ENCODE assay signal across 8 cellular contexts in genomic region chr16:970379-970765, GRCh38. TPM values are rescaled to one million over a fixed set of nuclear protein-coding genes. Genes with fewer than 3 reads are reported as not detected.
DNase-seq lines count a peak whose midpoint lies in the region; ATAC-seq lines count a peak whose summit lies in the region.

No MANE protein-coding gene starts in this region.

- H3K4me3 Mint-ChIP-seq in CD4-positive, alpha-beta memory T cell, result peak overlapping the region; percentile 64 to 90 (median 76)
- peak overlapping the region; percentile 77 for H3K4me3 Mint-ChIP-seq in activated naive CD8-positive, alpha-beta T cell treated with anti-CD3 and anti-CD28 coated beads, Interleukin-2, amount 50 U/mL, for 24 hours
- H3K4me3 Mint-ChIP-seq in immature natural killer cell, result peak overlapping the region in 4 of 5 donors; percentile 38 to 82 (median 76)

- CTCF ChIA-PET in CD4-positive, alpha-beta memory T cell (lab: Charles Lee; ENCODE audit: partially characterized antibody), result no interaction called here

- no peaks in the 10 kb centered on the region for H3K27me3 ChIP-seq in CD4-positive, alpha-beta memory T cell (ENCODE audit: insufficient read depth, low read length)

- no peaks in the 10 kb centered on the region for H3K27me3 Mint-ChIP-seq in CD4-positive, alpha-beta memory T cell
- H3K27me3 Mint-ChIP-seq in activated naive CD8-positive, alpha-beta T cell treated with anti-CD3 and anti-CD28 coated beads, Interleukin-2, amount 50 U/mL, for 24 hours, result peaks cover 2% of the 10 kb centered on the region
- peaks cover 0 to 3% (median 0%) of the 10 kb centered on the region in 3 donors for H3K27me3 Mint-ChIP-seq in immature natural killer cell (ENCODE audit: low read depth in 3 of 3)

- peaks cover 8 to 19% of the 10 kb centered on the region in 2 donors for H3K36me3 Mint-ChIP-seq in CD4-positive, alpha-beta memory T cell
- H3K36me3 Mint-ChIP-seq in activated naive CD8-positive, alpha-beta T cell treated with anti-CD3 and anti-CD28 coated beads, Interleukin-2, amount 50 U/mL, for 24 hours (ENCODE audit: low read depth), result peaks cover 9% of the 10 kb centered on the region
- peaks cover 3 to 6% (median 4%) of the 10 kb centered on the region in 3 donors for H3K36me3 Mint-ChIP-seq in immature natural killer cell

- H3K4me3 ChIP-seq in CD4-positive, alpha-beta memory T cell (ENCODE audit: low read length in 2 of 2), result peak overlapping the region; percentile 23 to 82

- no peaks in the 10 kb centered on the region for H3K36me3 ChIP-seq in CD4-positive, alpha-beta memory T cell (ENCODE audit: insufficient read depth, low read length)

- ATAC-seq in HG02852 (IDR thresholded peaks at IDR 0.05; ENCODE audit: unreplicated experiment), result peak; percentile 26
- ATAC-seq in activated naive CD8-positive, alpha-beta T cell treated with anti-CD3 and anti-CD28 coated beads, Interleukin-2, amount 50 U/mL, for 24 hours, result peak; percentile 34
- no peak for ATAC-seq in GM21717 (IDR thresholded peaks at IDR 0.05; ENCODE audit: unreplicated experiment)

- H3K4me1 Mint-ChIP-seq in CD4-positive, alpha-beta memory T cell, result peaks cover 14 to 36% (median 27%) of the 10 kb centered on the region in 4 donors
- peaks cover 14% of the 10 kb centered on the region for H3K4me1 Mint-ChIP-seq in activated naive CD8-positive, alpha-beta T cell treated with anti-CD3 and anti-CD28 coated beads, Interleukin-2, amount 50 U/mL, for 24 hours
- peaks cover 13 to 23% of the 10 kb centered on the region in 2 donors for H3K4me1 Mint-ChIP-seq in immature natural killer cell

- DNase-seq in CD4-positive, alpha-beta memory T cell, result no peak
- DNase-seq in activated naive CD8-positive, alpha-beta T cell treated with anti-CD3 and anti-CD28 coated beads, Interleukin-2, amount 50 U/mL, for 24 hours, result no peak
- no peak for DNase-seq in immature natural killer cell
- DNase-seq in NCI-H2107 (lab: John Stamatoyannopoulos, UW), result no peak
- no peak for DNase-seq in OCI-M1 (lab: John Stamatoyannopoulos, UW)

- peaks cover 20% of the 10 kb centered on the region for H3K4me1 ChIP-seq in CD4-positive, alpha-beta memory T cell (ENCODE audit: insufficient read depth, low read length)

- intact Hi-C loops in CD4-positive, alpha-beta memory T cell (cut with micrococcal nuclease), result loop anchor here (2.0 kb wide), 3 partner anchors 26 to 382 kb away; partner anchors contain the start of genes CHTF18 and RPUSD1

- POLR2A ChIA-PET in CD4-positive, alpha-beta memory T cell (lab: Charles Lee; ENCODE audit: partially characterized antibody), result interaction anchor here (0.9 to 10.8 kb wide), 5 partner anchors 11 to 33 kb away, joined by 3 to 120 read pairs (median 9); partner anchors contain the start of gene SOX8

- peaks cover 0 to 1% (median 0%) of the 10 kb centered on the region in 8 donors for H3K9me3 Mint-ChIP-seq in CD4-positive, alpha-beta memory T cell
- H3K9me3 Mint-ChIP-seq in activated naive CD8-positive, alpha-beta T cell treated with anti-CD3 and anti-CD28 coated beads, Interleukin-2, amount 50 U/mL, for 24 hours, result no peaks in the 10 kb centered on the region
- H3K9me3 Mint-ChIP-seq in immature natural killer cell, result no peaks in the 10 kb centered on the region

- H3K27ac Mint-ChIP-seq in CD4-positive, alpha-beta memory T cell, result peak overlapping the region in 3 of 7 donors; percentile 35 to 71 (median 56)
- no peak overlapping the region for H3K27ac Mint-ChIP-seq in activated naive CD8-positive, alpha-beta T cell treated with anti-CD3 and anti-CD28 coated beads, Interleukin-2, amount 50 U/mL, for 24 hours
- peak overlapping the region in 2 of 6 donors; percentile 28 to 45 for H3K27ac Mint-ChIP-seq in immature natural killer cell

- peak overlapping the region; percentile 81 for H3K27ac ChIP-seq in CD4-positive, alpha-beta memory T cell (ENCODE audit: low read depth, low read length)
- peak overlapping the region; percentile 82 for H3K27ac ChIP-seq in temporal lobe (ENCODE audit: low read depth, low read length)

- H3K9me3 ChIP-seq in CD4-positive, alpha-beta memory T cell (ENCODE audit: control insufficient read depth in 1 of 2, low read length in 2 of 2), result no peaks in the 10 kb centered on the region

RNA-seq across cellular contexts. Expression of gene LMF1, which starts 0.4 kb away (rescaled TPM):
- total RNA-seq in CD4-positive, alpha-beta memory T cell, result 10 to 100 TPM; 50.0 to 59.7 TPM
- polyA plus RNA-seq in CD4-positive, alpha-beta memory T cell, result 10 to 100 TPM in 1 of 2 donors, 1 to 10 TPM in 1; 8.5 to 15.2 TPM
- polyA plus RNA-seq in immature natural killer cell, result 10 to 100 TPM; 12.2 to 15.5 (median 12.6) TPM
- 10.6 TPM for total RNA-seq in temporal lobe

RNA-seq across cellular contexts. Expression of gene SOX8, which starts 11.2 kb away (rescaled TPM):
- total RNA-seq in CD4-positive, alpha-beta memory T cell, result 1 to 10 TPM; 3.1 to 3.4 TPM
- 1 to 10 TPM in 1 of 2 donors, under 1 TPM in 1; 0.47 to 1.6 TPM for polyA plus RNA-seq in CD4-positive, alpha-beta memory T cell
- under 1 TPM in 1 of 3 donors, not detected in 2; 0.12 TPM for polyA plus RNA-seq in immature natural killer cell
- 21.6 TPM for total RNA-seq in temporal lobe
